Comparison of ENCODE assay signal across 11 cellular contexts in genomic region chr16:17050468-17050867, GRCh38.
"Had no signal": no experiment of that assay in that cellular context is flagged by ENCODE, and none has a peak within 500 bp of the region (broad histone marks: within the 10 kb centered on the region; RNA-seq: fewer than 3 reads in every experiment).

No MANE protein-coding gene starts in this region.

- ATAC-seq: GM23338, HCT116 had no signal

- H3K4me2 ChIP-seq: GM23338 had no signal

- H2AFZ ChIP-seq: GM23248, GM23338 had no signal

- H3K4me1 ChIP-seq: HAP-1 had no signal

- H3K9me3 ChIP-seq: HAP-1 had no signal

- FAIRE-seq: H1, H54 had no signal

- H3K27ac ChIP-seq: GM23248 had no signal

- H3K4me3 ChIP-seq: GM23248, GM23338, HAP-1 had no signal

- DNase-seq: GM23248, GOT3, H7, H9, HCEC 1CT, HFFc6 had no signal

- H3K9ac ChIP-seq: GM23248 had no signal

- H3K36me3 ChIP-seq: HAP-1 had no signal
